Comparison of ENCODE assay signal across 9 cellular contexts in the genomic region with DNA sequence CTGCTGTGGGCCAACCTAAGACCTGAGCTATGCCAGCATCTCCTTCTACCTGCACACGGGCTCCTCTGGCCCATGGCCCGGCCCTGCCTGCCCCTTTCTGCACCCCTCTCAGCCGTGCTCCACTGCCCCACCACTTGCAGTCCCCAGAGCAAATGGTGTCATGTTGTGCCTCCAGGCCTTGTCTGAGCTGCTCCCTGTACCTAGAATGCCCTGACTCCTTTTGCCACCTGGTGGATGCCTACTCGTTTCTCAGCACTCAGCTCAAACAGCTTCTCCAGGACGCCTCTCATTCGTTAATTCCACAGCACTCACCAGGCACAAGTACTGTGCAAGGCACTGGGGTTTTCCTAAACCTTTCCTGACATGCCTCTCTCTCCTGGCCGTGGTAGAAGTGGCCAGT.
DNase-seq lines count a peak whose midpoint lies in the region; ATAC-seq and TF ChIP-seq lines count a peak whose summit lies in the region.
"Had no signal": no experiment of that assay in that cellular context is flagged by ENCODE, and none has a peak within 500 bp of the region (broad histone marks: within the 10 kb centered on the region; RNA-seq: fewer than 3 reads in every experiment).

No MANE protein-coding gene starts in this region.

- H4K20me1 ChIP-seq in DND-41 (ENCODE audit: insufficient read depth, low read length) = peaks cover 64% of the 10 kb centered on the region
- H4K20me1 ChIP-seq in GM23248 (ENCODE audit: insufficient read depth) = no peaks in the 10 kb centered on the region

- in situ Hi-C loops in GM23248 (cut with MboI) = no loop called here

- H3K36me3 Mint-ChIP-seq in CD4-positive, CD25-positive, alpha-beta regulatory T cell = no peaks in the 10 kb centered on the region

- H3K4me3 Mint-ChIP-seq in CD4-positive, CD25-positive, alpha-beta regulatory T cell = peak overlapping the region in 3 of 4 donors; percentile 27 to 75 (median 46)

- peak overlapping the region; percentile 42 to 84 (median 65) for H3K27ac Mint-ChIP-seq in CD4-positive, CD25-positive, alpha-beta regulatory T cell

- H3F3A ChIP-seq in GM23248 (ENCODE audit: insufficient read depth) = no peaks in the 10 kb centered on the region

- no peak overlapping the region for H2AFZ ChIP-seq in DND-41 (ENCODE audit: low read depth, low read length)
- no peak overlapping the region for H2AFZ ChIP-seq in GM23248

- no peaks in the 10 kb centered on the region for H3K9me3 ChIP-seq in CD4-positive, CD25-positive, alpha-beta regulatory T cell (ENCODE audit: control insufficient read depth in 2 of 2, low read length in 2 of 2)
- no peaks in the 10 kb centered on the region for H3K9me3 ChIP-seq in DND-41 (ENCODE audit: insufficient read depth, low read length, severe bottlenecking)
- no peaks in the 10 kb centered on the region for H3K9me3 ChIP-seq in RWPE2 (ENCODE audit: severe bottlenecking)
- no peaks in the 10 kb centered on the region for H3K9me3 ChIP-seq in GM23248 (ENCODE audit: low read depth)
- no peaks in the 10 kb centered on the region for H3K9me3 ChIP-seq in vagina

- peaks cover 19 to 85% (median 52%) of the 10 kb centered on the region in 4 donors for H3K4me1 Mint-ChIP-seq in CD4-positive, CD25-positive, alpha-beta regulatory T cell

- no peak overlapping the region for H3K4me3 ChIP-seq in CD4-positive, CD25-positive, alpha-beta regulatory T cell (ENCODE audit: low read depth, low read length)
- H3K4me3 ChIP-seq in DND-41 (ENCODE audit: low read depth in 1 of 2, low read length in 2 of 2) (no peak overlapping the region), RWPE2 (ENCODE audit: severe bottlenecking) (no peak overlapping the region), GM23248 (no peak overlapping the region), vagina (no peak overlapping the region)

- H3K79me2 ChIP-seq in DND-41 (ENCODE audit: insufficient read depth, low read length) = peaks cover 88% of the 10 kb centered on the region
- peaks cover 76% of the 10 kb centered on the region for H3K79me2 ChIP-seq in GM23248 (ENCODE audit: insufficient read depth)

- H3K9ac ChIP-seq in DND-41 (ENCODE audit: low read depth, low read length) (no peak overlapping the region), GM23248 (no peak overlapping the region)

- no peaks in the 10 kb centered on the region for H3K36me3 ChIP-seq in CD4-positive, CD25-positive, alpha-beta regulatory T cell (ENCODE audit: control insufficient read depth, insufficient read depth, low read length)
- H3K36me3 ChIP-seq in DND-41 (ENCODE audit: insufficient read depth, low read length) (peaks cover 5% of the 10 kb centered on the region; the same call in 1 of the 2 replicates), RWPE2 (ENCODE audit: low read depth) (no peaks in the 10 kb centered on the region), GM23248 (ENCODE audit: low read depth) (no peaks in the 10 kb centered on the region; the same call in 1 of the 2 replicates), vagina (no peaks in the 10 kb centered on the region)

- no peaks in the 10 kb centered on the region for H3K27me3 Mint-ChIP-seq in CD4-positive, CD25-positive, alpha-beta regulatory T cell

- H3K27ac ChIP-seq in CD4-positive, CD25-positive, alpha-beta regulatory T cell (ENCODE audit: insufficient read depth, low read length, poor library complexity, severe bottlenecking) = no peak overlapping the region
- no peak overlapping the region for H3K27ac ChIP-seq in DND-41 (ENCODE audit: low read length)
- no peak overlapping the region for H3K27ac ChIP-seq in RWPE2 (ENCODE audit: poor library complexity, severe bottlenecking)
- H3K27ac ChIP-seq in GM23248 = no peak overlapping the region
- no peak overlapping the region for H3K27ac ChIP-seq in vagina

- no peaks in the 10 kb centered on the region for H3K9me3 Mint-ChIP-seq in CD4-positive, CD25-positive, alpha-beta regulatory T cell

- H3K9me2 ChIP-seq in GM23248 (ENCODE audit: insufficient read depth) = no peaks in the 10 kb centered on the region

- intact Hi-C loops in vagina (cut with DNase I) = no loop called here

- DNase-seq in CD4-positive, CD25-positive, alpha-beta regulatory T cell = peak in 1 of 3 donors; percentile 37
- DNase-seq in DND-41 (no peak), RWPE2 (ENCODE audit: low spot score) (no peak), left lobe of liver (ENCODE audit: low spot score) (no peak), GM23248 (no peak), omental fat pad (ENCODE audit: low spot score) (no peak), vagina (ENCODE audit: extremely low spot score in 2 of 2) (no peak)
- DNase-seq in stimulated activated CD4-positive, alpha-beta T cell treated with anti-CD3 and anti-CD28 coated beads, Interleukin-2, amount 100 ng/mL, for 24 hours = no peak
- DNase-seq: GF-D8 had no signal

- H3K4me2 ChIP-seq in DND-41 (ENCODE audit: insufficient read depth, low read length) (no peak overlapping the region), GM23248 (ENCODE audit: unreplicated experiment) (no peak overlapping the region)

- WGBS in GM23248 (ENCODE audit: low coverage in 1 of 2, low lambda C conversion rate in 2 of 2, missing lambda C conversion rate in 2 of 2), 2 experiments = 86 to 87% methylated on average over 7 of the region's 7 CpGs

- TF ChIP-seq CTCF in DND-41 (IDR thresholded peaks at IDR 0.05; ENCODE audit: borderline replicate concordance, extremely low read depth, low read length, poor library complexity, severe bottlenecking) = peak; percentile 18
- TF ChIP-seq CTCF in RWPE2 (IDR thresholded peaks at IDR 0.05; ENCODE audit: poor library complexity, severe bottlenecking) = peak; percentile 33
- TF ChIP-seq CTCF in omental fat pad (IDR thresholded peaks at IDR 0.05) = no peak
- peak in 1 of 3 experiments; percentile 10 for TF ChIP-seq CTCF in vagina (IDR thresholded peaks at IDR 0.05)

- H3K27me3 ChIP-seq in CD4-positive, CD25-positive, alpha-beta regulatory T cell (ENCODE audit: control insufficient read depth, insufficient read depth, low read length) = no peaks in the 10 kb centered on the region
- H3K27me3 ChIP-seq in DND-41 (ENCODE audit: insufficient read depth, low read length, poor library complexity) (no peaks in the 10 kb centered on the region), RWPE2 (ENCODE audit: insufficient read depth, poor library complexity, severe bottlenecking) (no peaks in the 10 kb centered on the region), GM23248 (replicated peaks; ENCODE audit: insufficient read depth) (no peaks in the 10 kb centered on the region), vagina (no peaks in the 10 kb centered on the region)

- peaks cover 39% of the 10 kb centered on the region for H3K4me1 ChIP-seq in CD4-positive, CD25-positive, alpha-beta regulatory T cell (ENCODE audit: control insufficient read depth, insufficient read depth, low read length, poor library complexity, severe bottlenecking)
- H3K4me1 ChIP-seq in DND-41 (ENCODE audit: insufficient read depth, low read length) (no peaks in the 10 kb centered on the region), RWPE2 (ENCODE audit: insufficient read depth, poor library complexity, severe bottlenecking) (peaks cover 4% of the 10 kb centered on the region), GM23248 (ENCODE audit: insufficient read depth) (peaks cover 1% of the 10 kb centered on the region; the same call in 1 of the 2 replicates), vagina (peaks cover 79% of the 10 kb centered on the region)

- ATAC-seq in CD4-positive, CD25-positive, alpha-beta regulatory T cell (ENCODE audit: low read depth in 2 of 2) = peak; percentile 44 to 47
- ATAC-seq in DND-41 (ENCODE audit: insufficient read depth, low read depth) (0 out of 3 replicates have a peak, but pooled peaks have one; percentile 42), RWPE2 (ENCODE audit: low read depth) (peak; percentile 59; the same call in 2 of the 3 replicates), left lobe of liver (peak; percentile 63), omental fat pad (ENCODE audit: low FRiP score) (no peak)

- no peak for TF ChIP-seq POLR2A in vagina (IDR thresholded peaks at IDR 0.05)

Comparison
In these comparisons a context has a peak if more than half of its experiments do, and no peak if none do; other contexts are left out.
1. CTCF ChIP-seq: peak in DND-41 (single experiment) and RWPE2 (single experiment); none in omental fat pad (0 of 3).